In the genomic region with DNA sequence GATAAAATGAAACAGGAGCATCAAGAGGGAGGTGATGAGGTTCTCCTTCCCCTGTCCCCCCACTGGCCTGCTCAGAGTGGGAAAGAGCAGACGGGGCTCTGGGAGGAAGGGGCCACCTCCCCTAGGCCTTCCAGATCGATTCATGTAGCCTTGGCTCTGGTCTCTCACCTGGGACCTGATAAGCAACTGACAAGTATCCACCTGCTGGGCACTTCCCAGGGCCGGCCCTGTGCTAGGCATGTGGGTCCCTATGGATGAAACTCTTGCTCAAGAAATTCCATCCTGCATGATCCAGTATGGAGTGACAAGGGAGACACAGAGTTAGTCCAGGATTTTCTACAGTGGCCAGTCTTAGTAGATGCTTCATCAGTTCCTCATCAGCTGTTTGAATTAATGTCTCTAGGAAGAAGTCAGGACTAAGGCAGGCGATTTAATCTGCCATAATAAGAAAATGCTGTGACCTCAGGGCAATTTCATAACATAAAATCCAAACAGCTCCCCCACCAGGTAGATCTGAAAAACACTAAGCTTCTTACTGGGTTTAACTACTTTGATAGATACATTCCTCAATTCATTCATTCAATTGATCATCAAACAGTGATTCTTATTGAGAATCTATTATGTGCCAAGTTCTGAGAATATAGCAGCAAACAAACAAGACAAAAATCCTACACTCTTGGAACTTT, we compare ENCODE assay signal across 2 cellular contexts.
TF ChIP-seq lines count a peak whose summit lies in the region.

No MANE protein-coding gene starts in this region.

TF ChIP-seq in HepG2, 621 proteins besides CTCF, POLR2A, EP300 and RAD21:
- TF ChIP-seq, protein P1, sequence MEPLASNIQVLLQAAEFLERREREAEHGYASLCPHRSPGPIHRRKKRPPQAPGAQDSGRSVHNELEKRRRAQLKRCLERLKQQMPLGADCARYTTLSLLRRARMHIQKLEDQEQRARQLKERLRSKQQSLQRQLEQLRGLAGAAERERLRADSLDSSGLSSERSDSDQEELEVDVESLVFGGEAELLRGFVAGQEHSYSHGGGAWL (CRISPR knock-in tag; IDR thresholded peaks at IDR 0.05): no peak
- no peak for TF ChIP-seq FIP1L1 (IDR thresholded peaks at IDR 0.05; ENCODE audit: borderline replicate concordance, insufficient read depth, low read depth, low read length)
- TF ChIP-seq, protein P2, sequence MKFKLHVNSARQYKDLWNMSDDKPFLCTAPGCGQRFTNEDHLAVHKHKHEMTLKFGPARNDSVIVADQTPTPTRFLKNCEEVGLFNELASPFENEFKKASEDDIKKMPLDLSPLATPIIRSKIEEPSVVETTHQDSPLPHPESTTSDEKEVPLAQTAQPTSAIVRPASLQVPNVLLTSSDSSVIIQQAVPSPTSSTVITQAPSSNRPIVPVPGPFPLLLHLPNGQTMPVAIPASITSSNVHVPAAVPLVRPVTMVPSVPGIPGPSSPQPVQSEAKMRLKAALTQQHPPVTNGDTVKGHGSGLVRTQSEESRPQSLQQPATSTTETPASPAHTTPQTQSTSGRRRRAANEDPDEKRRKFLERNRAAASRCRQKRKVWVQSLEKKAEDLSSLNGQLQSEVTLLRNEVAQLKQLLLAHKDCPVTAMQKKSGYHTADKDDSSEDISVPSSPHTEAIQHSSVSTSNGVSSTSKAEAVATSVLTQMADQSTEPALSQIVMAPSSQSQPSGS (CRISPR knock-in tag; IDR thresholded peaks at IDR 0.05): no peak
- no peak for TF ChIP-seq SIN3A (IDR thresholded peaks at IDR 0.05; ENCODE audit: borderline replicate concordance, low read depth, low read length)
- TF ChIP-seq REXO4 (CRISPR knock-in tag; IDR thresholded peaks at IDR 0.05; ENCODE audit: borderline replicate concordance): no peak
- TF ChIP-seq CEBPB (IDR thresholded peaks at IDR 0.05; ENCODE audit: borderline replicate concordance, low read depth, low read length): no peak
- no peak for TF ChIP-seq ZNF232 (CRISPR knock-in tag; IDR thresholded peaks at IDR 0.05; ENCODE audit: borderline replicate concordance)
- TF ChIP-seq ZBTB7A (CRISPR knock-in tag; IDR thresholded peaks at IDR 0.05): no peak
- TF ChIP-seq ELF1 (CRISPR knock-in tag; IDR thresholded peaks at IDR 0.05): no peak
- TF ChIP-seq CAMTA2 (CRISPR knock-in tag; IDR thresholded peaks at IDR 0.05; ENCODE audit: borderline replicate concordance): no peak
- no peak for TF ChIP-seq PRPF4 (IDR thresholded peaks at IDR 0.05; ENCODE audit: low read depth, low read length, poor library complexity, severe bottlenecking)
- no peak for TF ChIP-seq ATF7-NPFF (CRISPR knock-in tag; IDR thresholded peaks at IDR 0.05; ENCODE audit: low read depth)
- TF ChIP-seq, protein P3, sequence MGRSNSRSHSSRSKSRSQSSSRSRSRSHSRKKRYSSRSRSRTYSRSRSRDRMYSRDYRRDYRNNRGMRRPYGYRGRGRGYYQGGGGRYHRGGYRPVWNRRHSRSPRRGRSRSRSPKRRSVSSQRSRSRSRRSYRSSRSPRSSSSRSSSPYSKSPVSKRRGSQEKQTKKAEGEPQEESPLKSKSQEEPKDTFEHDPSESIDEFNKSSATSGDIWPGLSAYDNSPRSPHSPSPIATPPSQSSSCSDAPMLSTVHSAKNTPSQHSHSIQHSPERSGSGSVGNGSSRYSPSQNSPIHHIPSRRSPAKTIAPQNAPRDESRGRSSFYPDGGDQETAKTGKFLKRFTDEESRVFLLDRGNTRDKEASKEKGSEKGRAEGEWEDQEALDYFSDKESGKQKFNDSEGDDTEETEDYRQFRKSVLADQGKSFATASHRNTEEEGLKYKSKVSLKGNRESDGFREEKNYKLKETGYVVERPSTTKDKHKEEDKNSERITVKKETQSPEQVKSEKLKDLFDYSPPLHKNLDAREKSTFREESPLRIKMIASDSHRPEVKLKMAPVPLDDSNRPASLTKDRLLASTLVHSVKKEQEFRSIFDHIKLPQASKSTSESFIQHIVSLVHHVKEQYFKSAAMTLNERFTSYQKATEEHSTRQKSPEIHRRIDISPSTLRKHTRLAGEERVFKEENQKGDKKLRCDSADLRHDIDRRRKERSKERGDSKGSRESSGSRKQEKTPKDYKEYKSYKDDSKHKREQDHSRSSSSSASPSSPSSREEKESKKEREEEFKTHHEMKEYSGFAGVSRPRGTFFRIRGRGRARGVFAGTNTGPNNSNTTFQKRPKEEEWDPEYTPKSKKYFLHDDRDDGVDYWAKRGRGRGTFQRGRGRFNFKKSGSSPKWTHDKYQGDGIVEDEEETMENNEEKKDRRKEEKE (IDR thresholded peaks at IDR 0.05): no peak
- TF ChIP-seq, protein P4, sequence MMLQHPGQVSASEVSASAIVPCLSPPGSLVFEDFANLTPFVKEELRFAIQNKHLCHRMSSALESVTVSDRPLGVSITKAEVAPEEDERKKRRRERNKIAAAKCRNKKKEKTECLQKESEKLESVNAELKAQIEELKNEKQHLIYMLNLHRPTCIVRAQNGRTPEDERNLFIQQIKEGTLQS (CRISPR knock-in tag; IDR thresholded peaks at IDR 0.05): no peak
- TF ChIP-seq ZMYM4 (CRISPR knock-in tag; IDR thresholded peaks at IDR 0.05): no peak

TF ChIP-seq in K562, 482 proteins besides CTCF, POLR2A, EP300 and RAD21 (continues in another document):
- TF ChIP-seq, protein P5, sequence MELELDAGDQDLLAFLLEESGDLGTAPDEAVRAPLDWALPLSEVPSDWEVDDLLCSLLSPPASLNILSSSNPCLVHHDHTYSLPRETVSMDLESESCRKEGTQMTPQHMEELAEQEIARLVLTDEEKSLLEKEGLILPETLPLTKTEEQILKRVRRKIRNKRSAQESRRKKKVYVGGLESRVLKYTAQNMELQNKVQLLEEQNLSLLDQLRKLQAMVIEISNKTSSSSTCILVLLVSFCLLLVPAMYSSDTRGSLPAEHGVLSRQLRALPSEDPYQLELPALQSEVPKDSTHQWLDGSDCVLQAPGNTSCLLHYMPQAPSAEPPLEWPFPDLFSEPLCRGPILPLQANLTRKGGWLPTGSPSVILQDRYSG (tag; conservative IDR thresholded peaks at IDR 0.05; ENCODE audit: low read depth): no peak
- TF ChIP-seq, protein P3 (IDR thresholded peaks at IDR 0.05; ENCODE audit: borderline replicate concordance in 1 of 2, control insufficient read depth in 1 of 2, low read depth in 2 of 2, low read length in 1 of 2): no peak
- TF ChIP-seq, protein P6, sequence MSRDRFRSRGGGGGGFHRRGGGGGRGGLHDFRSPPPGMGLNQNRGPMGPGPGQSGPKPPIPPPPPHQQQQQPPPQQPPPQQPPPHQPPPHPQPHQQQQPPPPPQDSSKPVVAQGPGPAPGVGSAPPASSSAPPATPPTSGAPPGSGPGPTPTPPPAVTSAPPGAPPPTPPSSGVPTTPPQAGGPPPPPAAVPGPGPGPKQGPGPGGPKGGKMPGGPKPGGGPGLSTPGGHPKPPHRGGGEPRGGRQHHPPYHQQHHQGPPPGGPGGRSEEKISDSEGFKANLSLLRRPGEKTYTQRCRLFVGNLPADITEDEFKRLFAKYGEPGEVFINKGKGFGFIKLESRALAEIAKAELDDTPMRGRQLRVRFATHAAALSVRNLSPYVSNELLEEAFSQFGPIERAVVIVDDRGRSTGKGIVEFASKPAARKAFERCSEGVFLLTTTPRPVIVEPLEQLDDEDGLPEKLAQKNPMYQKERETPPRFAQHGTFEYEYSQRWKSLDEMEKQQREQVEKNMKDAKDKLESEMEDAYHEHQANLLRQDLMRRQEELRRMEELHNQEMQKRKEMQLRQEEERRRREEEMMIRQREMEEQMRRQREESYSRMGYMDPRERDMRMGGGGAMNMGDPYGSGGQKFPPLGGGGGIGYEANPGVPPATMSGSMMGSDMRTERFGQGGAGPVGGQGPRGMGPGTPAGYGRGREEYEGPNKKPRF (IDR thresholded peaks at IDR 0.05; ENCODE audit: low read depth, low read length): no peak
- no peak for TF ChIP-seq TEAD2 (tag; IDR thresholded peaks at IDR 0.05)
- no peak for TF ChIP-seq HNRNPK (IDR thresholded peaks at IDR 0.05; ENCODE audit: low read depth, low read length, poor library complexity, severe bottlenecking)
- TF ChIP-seq HDAC8 (tag; IDR thresholded peaks at IDR 0.05): no peak
- TF ChIP-seq, protein P7, sequence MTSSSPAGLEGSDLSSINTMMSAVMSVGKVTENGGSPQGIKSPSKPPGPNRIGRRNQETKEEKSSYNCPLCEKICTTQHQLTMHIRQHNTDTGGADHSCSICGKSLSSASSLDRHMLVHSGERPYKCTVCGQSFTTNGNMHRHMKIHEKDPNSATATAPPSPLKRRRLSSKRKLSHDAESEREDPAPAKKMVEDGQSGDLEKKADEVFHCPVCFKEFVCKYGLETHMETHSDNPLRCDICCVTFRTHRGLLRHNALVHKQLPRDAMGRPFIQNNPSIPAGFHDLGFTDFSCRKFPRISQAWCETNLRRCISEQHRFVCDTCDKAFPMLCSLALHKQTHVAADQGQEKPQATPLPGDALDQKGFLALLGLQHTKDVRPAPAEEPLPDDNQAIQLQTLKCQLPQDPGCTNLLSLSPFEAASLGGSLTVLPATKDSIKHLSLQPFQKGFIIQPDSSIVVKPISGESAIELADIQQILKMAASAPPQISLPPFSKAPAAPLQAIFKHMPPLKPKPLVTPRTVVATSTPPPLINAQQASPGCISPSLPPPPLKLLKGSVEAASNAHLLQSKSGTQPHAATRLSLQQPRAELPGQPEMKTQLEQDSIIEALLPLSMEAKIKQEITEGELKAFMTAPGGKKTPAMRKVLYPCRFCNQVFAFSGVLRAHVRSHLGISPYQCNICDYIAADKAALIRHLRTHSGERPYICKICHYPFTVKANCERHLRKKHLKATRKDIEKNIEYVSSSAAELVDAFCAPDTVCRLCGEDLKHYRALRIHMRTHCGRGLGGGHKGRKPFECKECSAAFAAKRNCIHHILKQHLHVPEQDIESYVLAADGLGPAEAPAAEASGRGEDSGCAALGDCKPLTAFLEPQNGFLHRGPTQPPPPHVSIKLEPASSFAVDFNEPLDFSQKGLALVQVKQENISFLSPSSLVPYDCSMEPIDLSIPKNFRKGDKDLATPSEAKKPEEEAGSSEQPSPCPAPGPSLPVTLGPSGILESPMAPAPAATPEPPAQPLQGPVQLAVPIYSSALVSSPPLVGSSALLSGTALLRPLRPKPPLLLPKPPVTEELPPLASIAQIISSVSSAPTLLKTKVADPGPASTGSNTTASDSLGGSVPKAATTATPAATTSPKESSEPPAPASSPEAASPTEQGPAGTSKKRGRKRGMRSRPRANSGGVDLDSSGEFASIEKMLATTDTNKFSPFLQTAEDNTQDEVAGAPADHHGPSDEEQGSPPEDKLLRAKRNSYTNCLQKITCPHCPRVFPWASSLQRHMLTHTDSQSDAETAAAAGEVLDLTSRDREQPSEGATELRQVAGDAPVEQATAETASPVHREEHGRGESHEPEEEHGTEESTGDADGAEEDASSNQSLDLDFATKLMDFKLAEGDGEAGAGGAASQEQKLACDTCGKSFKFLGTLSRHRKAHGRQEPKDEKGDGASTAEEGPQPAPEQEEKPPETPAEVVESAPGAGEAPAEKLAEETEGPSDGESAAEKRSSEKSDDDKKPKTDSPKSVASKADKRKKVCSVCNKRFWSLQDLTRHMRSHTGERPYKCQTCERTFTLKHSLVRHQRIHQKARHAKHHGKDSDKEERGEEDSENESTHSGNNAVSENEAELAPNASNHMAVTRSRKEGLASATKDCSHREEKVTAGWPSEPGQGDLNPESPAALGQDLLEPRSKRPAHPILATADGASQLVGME (CRISPR knock-in tag; IDR thresholded peaks at IDR 0.05): no peak
- TF ChIP-seq, protein P8, sequence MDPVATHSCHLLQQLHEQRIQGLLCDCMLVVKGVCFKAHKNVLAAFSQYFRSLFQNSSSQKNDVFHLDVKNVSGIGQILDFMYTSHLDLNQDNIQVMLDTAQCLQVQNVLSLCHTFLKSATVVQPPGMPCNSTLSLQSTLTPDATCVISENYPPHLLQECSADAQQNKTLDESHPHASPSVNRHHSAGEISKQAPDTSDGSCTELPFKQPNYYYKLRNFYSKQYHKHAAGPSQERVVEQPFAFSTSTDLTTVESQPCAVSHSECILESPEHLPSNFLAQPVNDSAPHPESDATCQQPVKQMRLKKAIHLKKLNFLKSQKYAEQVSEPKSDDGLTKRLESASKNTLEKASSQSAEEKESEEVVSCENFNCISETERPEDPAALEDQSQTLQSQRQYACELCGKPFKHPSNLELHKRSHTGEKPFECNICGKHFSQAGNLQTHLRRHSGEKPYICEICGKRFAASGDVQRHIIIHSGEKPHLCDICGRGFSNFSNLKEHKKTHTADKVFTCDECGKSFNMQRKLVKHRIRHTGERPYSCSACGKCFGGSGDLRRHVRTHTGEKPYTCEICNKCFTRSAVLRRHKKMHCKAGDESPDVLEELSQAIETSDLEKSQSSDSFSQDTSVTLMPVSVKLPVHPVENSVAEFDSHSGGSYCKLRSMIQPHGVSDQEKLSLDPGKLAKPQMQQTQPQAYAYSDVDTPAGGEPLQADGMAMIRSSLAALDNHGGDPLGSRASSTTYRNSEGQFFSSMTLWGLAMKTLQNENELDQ (CRISPR knock-in tag; IDR thresholded peaks at IDR 0.05; ENCODE audit: borderline replicate concordance): no peak
- TF ChIP-seq ZNF583 (CRISPR knock-in tag; IDR thresholded peaks at IDR 0.05): no peak
- TF ChIP-seq CBX1 (IDR thresholded peaks at IDR 0.05; ENCODE audit: low read depth): no peak
- TF ChIP-seq, protein P9, sequence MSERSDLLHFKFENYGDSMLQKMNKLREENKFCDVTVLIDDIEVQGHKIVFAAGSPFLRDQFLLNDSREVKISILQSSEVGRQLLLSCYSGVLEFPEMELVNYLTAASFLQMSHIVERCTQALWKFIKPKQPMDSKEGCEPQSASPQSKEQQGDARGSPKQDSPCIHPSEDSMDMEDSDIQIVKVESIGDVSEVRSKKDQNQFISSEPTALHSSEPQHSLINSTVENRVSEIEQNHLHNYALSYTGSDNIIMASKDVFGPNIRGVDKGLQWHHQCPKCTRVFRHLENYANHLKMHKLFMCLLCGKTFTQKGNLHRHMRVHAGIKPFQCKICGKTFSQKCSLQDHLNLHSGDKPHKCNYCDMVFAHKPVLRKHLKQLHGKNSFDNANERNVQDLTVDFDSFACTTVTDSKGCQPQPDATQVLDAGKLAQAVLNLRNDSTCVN (CRISPR knock-in tag; IDR thresholded peaks at IDR 0.05): no peak
- TF ChIP-seq ZNF695 (CRISPR knock-in tag; IDR thresholded peaks at IDR 0.05): no peak
- TF ChIP-seq, protein P10, sequence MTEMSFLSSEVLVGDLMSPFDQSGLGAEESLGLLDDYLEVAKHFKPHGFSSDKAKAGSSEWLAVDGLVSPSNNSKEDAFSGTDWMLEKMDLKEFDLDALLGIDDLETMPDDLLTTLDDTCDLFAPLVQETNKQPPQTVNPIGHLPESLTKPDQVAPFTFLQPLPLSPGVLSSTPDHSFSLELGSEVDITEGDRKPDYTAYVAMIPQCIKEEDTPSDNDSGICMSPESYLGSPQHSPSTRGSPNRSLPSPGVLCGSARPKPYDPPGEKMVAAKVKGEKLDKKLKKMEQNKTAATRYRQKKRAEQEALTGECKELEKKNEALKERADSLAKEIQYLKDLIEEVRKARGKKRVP (CRISPR knock-in tag; IDR thresholded peaks at IDR 0.05): no peak
- no peak for TF ChIP-seq RHOXF2B (CRISPR knock-in tag; conservative IDR thresholded peaks at IDR 0.05)
